22 cellular contexts compared by ENCODE assay signal in the genomic region with DNA sequence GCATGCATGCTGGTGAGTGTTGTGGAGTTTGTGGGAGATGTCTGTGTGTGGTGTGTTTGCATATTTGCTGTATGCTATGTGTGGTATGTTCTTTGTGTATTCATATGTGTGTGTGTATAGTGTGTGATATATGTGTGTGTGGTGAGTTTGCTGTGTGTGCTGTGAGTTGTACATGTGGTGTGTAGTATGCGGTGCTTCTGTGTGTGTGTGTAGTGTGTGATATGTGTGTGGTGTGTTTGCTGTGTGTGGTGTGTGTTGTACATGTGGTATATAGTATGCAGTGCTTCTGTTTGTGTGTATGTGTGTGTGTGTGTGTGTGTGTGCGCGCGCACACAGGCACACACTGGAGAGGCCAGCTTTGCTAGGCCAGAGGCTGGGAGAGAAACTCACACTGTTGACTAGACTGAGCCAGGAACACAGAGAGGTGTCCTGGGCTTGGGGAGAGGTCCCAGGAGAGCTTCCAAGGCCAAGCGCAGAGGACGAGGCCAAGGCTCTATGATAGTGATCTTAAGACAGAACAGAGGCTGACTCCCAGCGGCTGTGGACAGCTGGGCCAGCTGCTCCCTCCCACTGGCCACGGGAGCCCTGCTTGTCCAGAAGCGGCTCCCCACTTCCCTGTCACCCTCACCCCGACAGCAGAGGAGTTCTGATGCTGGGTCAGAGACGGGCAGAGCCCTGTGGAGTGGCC.
A peak's percentile ranks its signal among the peaks of the same experiment; 100 is the strongest.
DNase-seq lines count a peak whose midpoint lies in the region; ATAC-seq, FAIRE-seq and TF ChIP-seq lines count a peak whose summit lies in the region.
"Had no signal": no experiment of that assay in that cellular context is flagged by ENCODE, and none has a peak within 500 bp of the region (broad histone marks: within the 10 kb centered on the region; RNA-seq: fewer than 3 reads in every experiment).

No MANE protein-coding gene starts in this region.

- no peak overlapping the region for H3K27ac Mint-ChIP-seq in stimulated activated effector memory CD8-positive, alpha-beta T cell treated with anti-CD3 and anti-CD28 coated beads, Interleukin-12 subunit alpha, Interleukin-12 subunit beta, amount 100 ng/mL, for 72 hours
- no peak overlapping the region for H3K27ac Mint-ChIP-seq in activated CD4-positive, alpha-beta memory T cell treated with anti-CD3 and anti-CD28 coated beads, Interleukin-2, amount 10 ng/mL, durations not matched to agents 7 days and 5 days
- no peak overlapping the region for H3K27ac Mint-ChIP-seq in T-helper 2 cell treated with Interferon-gamma antibody and Interleukin-4, amounts not matched to agents 5 μg/mL and 100 μg/mL, for 36 hours
- H3K27ac Mint-ChIP-seq: activated T-helper 17 cell treated with anti-CD3 and anti-CD28 coated beads, Interleukin-2, amount 50 U/mL, for 72 hours; naive thymus-derived CD8-positive, alpha-beta T cell had no signal

- 88% methylated on average over 1 of the region's 11 CpGs for WGBS in HepG2 (ENCODE audit: low lambda C conversion rate)
- 86% methylated on average over 1 of the region's 11 CpGs for WGBS in right lobe of liver (ENCODE audit: insufficient coverage, low coverage, low lambda C conversion rate, missing lambda C conversion rate)

- no peaks in the 10 kb centered on the region for H4K20me1 ChIP-seq in HepG2 (ENCODE audit: insufficient read depth, low read length)

- CTCF ChIA-PET in HepG2 (lab: Yijun Ruan, JAX; ENCODE audit: low intra/inter-chr PET ratio, low total read pairs) = no interaction called here
- CTCF ChIA-PET in activated CD4-positive, alpha-beta memory T cell treated with anti-CD3 and anti-CD28 coated beads, Interleukin-2, amount 10 ng/mL, durations not matched to agents 7 days and 5 days (lab: Charles Lee) = no interaction called here

- no peak for TF ChIP-seq CTCF in HepG2 (CRISPR knock-in tag; IDR thresholded peaks at IDR 0.05)
- no peak for TF ChIP-seq CTCF in right lobe of liver (IDR thresholded peaks at IDR 0.05)

- no peak overlapping the region for H2AFZ ChIP-seq in HepG2 (ENCODE audit: low read length)

- no peak for FAIRE-seq in HepG2 (lab: Jason Lieb, UNC)
- FAIRE-seq: G401.6, GM12878 had no signal

- ATAC-seq in HepG2 (no peak), right lobe of liver (no peak), HG03439 (IDR thresholded peaks at IDR 0.05; ENCODE audit: unreplicated experiment) (no peak)
- ATAC-seq in stimulated activated effector memory CD8-positive, alpha-beta T cell treated with anti-CD3 and anti-CD28 coated beads, Interleukin-12 subunit alpha, Interleukin-12 subunit beta, amount 100 ng/mL, for 72 hours = peak; percentile 14
- ATAC-seq: activated CD4-positive, CD25-positive, alpha-beta regulatory T cell treated with anti-CD3 and anti-CD28 coated beads, Interleukin-2, amount 50 U/mL, for 24 hours; activated T-helper 17 cell treated with anti-CD3 and anti-CD28 coated beads, Interleukin-2, amount 50 U/mL, for 72 hours; GM12878; naive thymus-derived CD8-positive, alpha-beta T cell had no signal

- H3K9me3 Mint-ChIP-seq in stimulated activated effector memory CD8-positive, alpha-beta T cell treated with anti-CD3 and anti-CD28 coated beads, Interleukin-12 subunit alpha, Interleukin-12 subunit beta, amount 100 ng/mL, for 72 hours = no peaks in the 10 kb centered on the region
- no peaks in the 10 kb centered on the region for H3K9me3 Mint-ChIP-seq in activated CD4-positive, alpha-beta memory T cell treated with anti-CD3 and anti-CD28 coated beads, Interleukin-2, amount 10 ng/mL, durations not matched to agents 7 days and 5 days
- H3K9me3 Mint-ChIP-seq in T-helper 2 cell treated with Interferon-gamma antibody and Interleukin-4, amounts not matched to agents 5 μg/mL and 100 μg/mL, for 36 hours = no peaks in the 10 kb centered on the region
- H3K9me3 Mint-ChIP-seq: activated T-helper 17 cell treated with anti-CD3 and anti-CD28 coated beads, Interleukin-2, amount 50 U/mL, for 72 hours; central memory CD8-positive, alpha-beta T cell had no signal

- no peak for TF ChIP-seq POLR2A in HepG2 (IDR thresholded peaks at IDR 0.05; ENCODE audit: insufficient read depth in 1 of 2, low read depth in 2 of 2, low read length in 2 of 2)
- no peak for TF ChIP-seq POLR2A in right lobe of liver (IDR thresholded peaks at IDR 0.05)

- no peaks in the 10 kb centered on the region for H3K36me3 Mint-ChIP-seq in stimulated activated effector memory CD8-positive, alpha-beta T cell treated with anti-CD3 and anti-CD28 coated beads, Interleukin-12 subunit alpha, Interleukin-12 subunit beta, amount 100 ng/mL, for 72 hours
- no peaks in the 10 kb centered on the region for H3K36me3 Mint-ChIP-seq in activated CD4-positive, alpha-beta memory T cell treated with anti-CD3 and anti-CD28 coated beads, Interleukin-2, amount 10 ng/mL, durations not matched to agents 7 days and 5 days (ENCODE audit: low read depth)
- no peaks in the 10 kb centered on the region for H3K36me3 Mint-ChIP-seq in T-helper 2 cell treated with Interferon-gamma antibody and Interleukin-4, amounts not matched to agents 5 μg/mL and 100 μg/mL, for 36 hours (ENCODE audit: low read depth)

- no peak for TF ChIP-seq RAD21 in HepG2 (CRISPR knock-in tag; IDR thresholded peaks at IDR 0.05)

- H3K4me2 ChIP-seq in HepG2 (ENCODE audit: low read depth, low read length) = no peak overlapping the region

- H3K9me3 ChIP-seq in HepG2 (ENCODE audit: low read length) (no peaks in the 10 kb centered on the region), right lobe of liver (no peaks in the 10 kb centered on the region)
- H3K9me3 ChIP-seq: adrenal gland, BE2C had no signal

- H3K4me3 Mint-ChIP-seq in stimulated activated effector memory CD8-positive, alpha-beta T cell treated with anti-CD3 and anti-CD28 coated beads, Interleukin-12 subunit alpha, Interleukin-12 subunit beta, amount 100 ng/mL, for 72 hours = no peak overlapping the region
- no peak overlapping the region for H3K4me3 Mint-ChIP-seq in activated CD4-positive, alpha-beta memory T cell treated with anti-CD3 and anti-CD28 coated beads, Interleukin-2, amount 10 ng/mL, durations not matched to agents 7 days and 5 days
- H3K4me3 Mint-ChIP-seq in T-helper 2 cell treated with Interferon-gamma antibody and Interleukin-4, amounts not matched to agents 5 μg/mL and 100 μg/mL, for 36 hours = no peak overlapping the region
- H3K4me3 Mint-ChIP-seq: activated T-helper 17 cell treated with anti-CD3 and anti-CD28 coated beads, Interleukin-2, amount 50 U/mL, for 72 hours; central memory CD8-positive, alpha-beta T cell; naive thymus-derived CD8-positive, alpha-beta T cell had no signal

- no peaks in the 10 kb centered on the region for H3K36me3 ChIP-seq in HepG2 (replicated peaks in 1 of 2; ENCODE audit: control insufficient read depth in 1 of 2, insufficient read depth in 2 of 2, low read length in 2 of 2)
- no peaks in the 10 kb centered on the region for H3K36me3 ChIP-seq in right lobe of liver
- H3K36me3 ChIP-seq: adrenal gland, BE2C had no signal

- H3K79me2 ChIP-seq in HepG2 (ENCODE audit: insufficient read depth, low read length) = no peaks in the 10 kb centered on the region

- H3K27ac ChIP-seq in HepG2 (ENCODE audit: extremely low read length, insufficient read depth, low read length) (no peak overlapping the region), right lobe of liver (no peak overlapping the region)

- no TSS peak for BruUV-seq in HepG2 (replicated peaks; lab: Mats Ljungman, UMichigan)

- no peak for DNase-seq in HepG2 (ENCODE audit: low spot score)
- no peak for DNase-seq in right lobe of liver
- DNase-seq in mesenteric fat pad (ENCODE audit: low spot score) = peak; percentile 82
- DNase-seq in stimulated activated effector memory CD8-positive, alpha-beta T cell treated with anti-CD3 and anti-CD28 coated beads, Interleukin-12 subunit alpha, Interleukin-12 subunit beta, amount 100 ng/mL, for 72 hours (ENCODE audit: low spot score in 2 of 2) = no peak
- no peak for DNase-seq in activated CD8-positive, alpha-beta memory T cell treated with anti-CD3 and anti-CD28 coated beads, Interleukin-2, amount 50 U/mL, for 48 hours
- no peak for DNase-seq in activated CD4-positive, alpha-beta memory T cell treated with anti-CD3 and anti-CD28 coated beads, Interleukin-2, amount 10 ng/mL, durations not matched to agents 7 days and 5 days
- DNase-seq in T-helper 2 cell treated with Interferon-gamma antibody and Interleukin-4, amounts not matched to agents 5 μg/mL and 100 μg/mL, for 36 hours (ENCODE audit: low spot score) = no peak
- DNase-seq: 8988T; BE2C; foreskin fibroblast; KBM-7; naive thymus-derived CD8-positive, alpha-beta T cell; NCI-H2029 treated with DMSO at 0.1 percent for 48 hours; NCI-H526; T-helper 9 cell had no signal

- no peak for TF ChIP-seq EP300 in HepG2 (IDR thresholded peaks at IDR 0.05; ENCODE audit: low read depth in 2 of 2, low read length in 2 of 2)
- no peak for TF ChIP-seq EP300 in HepG2 (CRISPR knock-in tag; IDR thresholded peaks at IDR 0.05; ENCODE audit: borderline replicate concordance)

- H3K4me1 Mint-ChIP-seq in stimulated activated effector memory CD8-positive, alpha-beta T cell treated with anti-CD3 and anti-CD28 coated beads, Interleukin-12 subunit alpha, Interleukin-12 subunit beta, amount 100 ng/mL, for 72 hours = no peaks in the 10 kb centered on the region
- H3K4me1 Mint-ChIP-seq in activated CD4-positive, alpha-beta memory T cell treated with anti-CD3 and anti-CD28 coated beads, Interleukin-2, amount 10 ng/mL, durations not matched to agents 7 days and 5 days = no peaks in the 10 kb centered on the region
- H3K4me1 Mint-ChIP-seq in T-helper 2 cell treated with Interferon-gamma antibody and Interleukin-4, amounts not matched to agents 5 μg/mL and 100 μg/mL, for 36 hours (ENCODE audit: low read depth) = no peaks in the 10 kb centered on the region
- H3K4me1 Mint-ChIP-seq: activated T-helper 17 cell treated with anti-CD3 and anti-CD28 coated beads, Interleukin-2, amount 50 U/mL, for 72 hours; central memory CD8-positive, alpha-beta T cell; naive thymus-derived CD8-positive, alpha-beta T cell had no signal

- intact Hi-C loops in HepG2 (cut with micrococcal nuclease; ENCODE audit: unreplicated experiment) = no loop called here
- intact Hi-C loops in right lobe of liver (cut with DNase I) = no loop called here

- no peak overlapping the region for H3K9ac ChIP-seq in HepG2 (ENCODE audit: insufficient read depth, low read depth, low read length)

- peaks cover 43% of the 10 kb centered on the region for H3K4me1 ChIP-seq in HepG2 (ENCODE audit: insufficient read depth, low read length)
- peaks cover 0 to 27% (median 6%) of the 10 kb centered on the region in 4 donors for H3K4me1 ChIP-seq in right lobe of liver
- H3K4me1 ChIP-seq: adrenal gland, BE2C had no signal

- H3K27me3 Mint-ChIP-seq in activated CD4-positive, alpha-beta memory T cell treated with anti-CD3 and anti-CD28 coated beads, Interleukin-2, amount 10 ng/mL, durations not matched to agents 7 days and 5 days = peaks cover 3% of the 10 kb centered on the region
- H3K27me3 Mint-ChIP-seq in T-helper 2 cell treated with Interferon-gamma antibody and Interleukin-4, amounts not matched to agents 5 μg/mL and 100 μg/mL, for 36 hours (ENCODE audit: low read depth) = no peaks in the 10 kb centered on the region

- H3K27me3 ChIP-seq in HepG2 (ENCODE audit: control insufficient read depth in 1 of 2, insufficient read depth in 2 of 2, low read length in 2 of 2) (no peaks in the 10 kb centered on the region), right lobe of liver (no peaks in the 10 kb centered on the region)
- H3K27me3 ChIP-seq: adrenal gland, BE2C had no signal

- in situ Hi-C loops in HepG2 (cut with HindIII; ENCODE audit: extremely low pct_ligation_motif_present, low pct_unique_long_range_greater_than_20kb) = loop anchor here (25.0 kb wide), 1 partner anchor 670 kb away; no protein-coding TSS in a partner anchor

- H3K4me3 ChIP-seq in HepG2 (replicated peaks in 1 of 3; ENCODE audit: insufficient read depth in 1 of 3, low read depth in 2 of 3, low read length in 3 of 3) (no peak overlapping the region), right lobe of liver (no peak overlapping the region)
- H3K4me3 ChIP-seq: adrenal gland, GM12878 had no signal

- POLR2A ChIA-PET in HepG2 (lab: Yijun Ruan, JAX) = interaction anchor here (0.8 to 2.2 kb wide), 3 partner anchors 8 to 1574 kb away, joined by 3 to 10 read pairs (median 10); a partner anchor contains a TSS
- POLR2A ChIA-PET in activated CD4-positive, alpha-beta memory T cell treated with anti-CD3 and anti-CD28 coated beads, Interleukin-2, amount 10 ng/mL, durations not matched to agents 7 days and 5 days (lab: Charles Lee) = no interaction called here
